ENCODE assay signal across 9 cellular contexts in the genomic region with DNA sequence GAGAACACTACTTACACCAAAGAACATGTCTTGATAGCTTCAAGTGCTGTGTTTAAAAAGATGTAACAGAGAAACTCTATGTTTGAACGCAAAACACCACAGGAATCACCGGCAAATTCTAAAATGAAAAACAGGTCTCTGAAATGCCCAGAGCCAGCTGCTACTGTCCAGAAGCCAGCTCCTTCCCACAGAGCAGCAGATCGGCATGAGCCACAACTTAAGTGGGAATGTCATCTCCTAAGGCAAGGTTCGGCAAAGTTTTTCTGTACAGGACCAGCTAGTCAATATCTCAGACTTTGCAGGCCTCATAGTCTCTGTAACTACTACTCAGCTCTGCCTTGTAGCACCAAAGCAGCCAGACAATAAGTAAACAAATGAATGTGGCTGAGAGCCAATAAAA. TPM values are rescaled to one million over a fixed set of nuclear protein-coding genes. Genes with fewer than 3 reads are reported as not detected.
A peak's percentile ranks its signal among the peaks of the same experiment; 100 is the strongest.
DNase-seq lines count a peak whose midpoint lies in the region; ATAC-seq, FAIRE-seq and TF ChIP-seq lines count a peak whose summit lies in the region.
"Had no signal": no experiment of that assay in that cellular context is flagged by ENCODE, and none has a peak within 500 bp of the region (broad histone marks: within the 10 kb centered on the region; RNA-seq: fewer than 3 reads in every experiment).

No MANE protein-coding gene starts in this region.

- 12 to 18% (median 14%) methylated on average over 4 of the region's 4 CpGs for WGBS in heart left ventricle, 4 donors
- WGBS in prostate gland, result 44% methylated on average over 4 of the region's 4 CpGs
- WGBS in lower leg skin, 2 donors, result 47 to 65% methylated on average over 4 of the region's 4 CpGs

- H3K36me3 ChIP-seq in SJSA1 (peaks cover 23% of the 10 kb centered on the region), heart left ventricle (peaks cover 0 to 7% (median 0%) of the 10 kb centered on the region in 9 donors), prostate gland (no peaks in the 10 kb centered on the region)

- peak; percentile 88 for DNase-seq in DMS 273 (lab: John Stamatoyannopoulos, UW; ENCODE audit: unreplicated experiment)
- no peak for DNase-seq in SJSA1 (ENCODE audit: low read depth in 1 of 2, low spot score in 2 of 2)
- peak in 1 of 5 donors; percentile 30 for DNase-seq in heart left ventricle
- no peak for DNase-seq in prostate gland (ENCODE audit: low spot score)
- no peak for DNase-seq in lower leg skin (ENCODE audit: low spot score in 2 of 2)
- DNase-seq in GM12891 (ENCODE audit: insufficient read length, low spot score), result no peak

- H3K4me1 ChIP-seq in SJSA1 (replicated peaks) (peaks cover 47% of the 10 kb centered on the region), heart left ventricle (peaks cover 4 to 75% (median 52%) of the 10 kb centered on the region in 12 donors), prostate gland (replicated peaks) (no peaks in the 10 kb centered on the region)

- TF ChIP-seq POLR2A in heart left ventricle (IDR thresholded peaks at IDR 0.05) (no peak), prostate gland (IDR thresholded peaks at IDR 0.05) (no peak), lower leg skin (IDR thresholded peaks at IDR 0.05) (no peak), GM12891 (IDR thresholded peaks at IDR 0.05; ENCODE audit: low read depth, low read length) (no peak)

- H3K27ac ChIP-seq in SJSA1 (peak overlapping the region; percentile 83), heart left ventricle (peak overlapping the region; percentile 75 to 97 (median 92)), prostate gland (peak overlapping the region; percentile 15 to 61)

- H3K9me3 ChIP-seq in SJSA1 (replicated peaks), result no peaks in the 10 kb centered on the region
- H3K9me3 ChIP-seq in heart left ventricle, result no peaks in the 10 kb centered on the region
- H3K9me3 ChIP-seq in prostate gland, result no peaks in the 10 kb centered on the region

- TF ChIP-seq CTCF in heart left ventricle (IDR thresholded peaks at IDR 0.05) (no peak), prostate gland (IDR thresholded peaks at IDR 0.05) (no peak), lower leg skin (IDR thresholded peaks at IDR 0.05) (no peak)

- no peaks in the 10 kb centered on the region for H3K27me3 ChIP-seq in SJSA1 (replicated peaks)
- H3K27me3 ChIP-seq in heart left ventricle, result peaks cover 0 to 6% (median 0%) of the 10 kb centered on the region in 9 donors
- no peaks in the 10 kb centered on the region for H3K27me3 ChIP-seq in prostate gland (replicated peaks; ENCODE audit: insufficient read depth)

- intact Hi-C loops in heart left ventricle (cut with DNase I) (no loop called here), prostate gland (cut with DNase I) (no loop called here), lower leg skin (cut with DNase I; ENCODE audit: low total_unique reads) (loop anchor here (5.0 kb wide), 1 partner anchor 444 kb away; no protein-coding TSS in a partner anchor)

- FAIRE-seq in GM12891 (lab: Jason Lieb, UNC), result no peak
- FAIRE-seq: H1 had no signal

- H3K4me3 ChIP-seq in SJSA1, result no peak overlapping the region
- peak overlapping the region in 11 of 12 donors; percentile 1 to 89 (median 20) for H3K4me3 ChIP-seq in heart left ventricle
- no peak overlapping the region for H3K4me3 ChIP-seq in prostate gland
- H3K4me3 ChIP-seq in lower leg skin (ENCODE audit: low read depth, poor library complexity, severe bottlenecking), result no peak overlapping the region

- ATAC-seq in heart left ventricle (peak in 3 of 4 donors; percentile 13 to 26 (median 13)), HG02938 (IDR thresholded peaks at IDR 0.05; ENCODE audit: unreplicated experiment) (no peak), HG02588 (IDR thresholded peaks at IDR 0.05; ENCODE audit: unreplicated experiment) (no peak)

TF ChIP-seq in GM12891, 5 proteins besides CTCF, POLR2A, EP300 and RAD21:
- TF ChIP-seq SPI1 (IDR thresholded peaks at IDR 0.05; ENCODE audit: low read depth, low read length) (no peak), TAF1 (IDR thresholded peaks at IDR 0.05; ENCODE audit: low read depth, low read length) (no peak), POU2F2 (IDR thresholded peaks at IDR 0.05; ENCODE audit: low read depth, low read length) (no peak), POLR2AphosphoS5 (IDR thresholded peaks at IDR 0.05; ENCODE audit: low read depth, low read length) (no peak), PAX5 (IDR thresholded peaks at IDR 0.05; ENCODE audit: insufficient read depth, low read length, severe bottlenecking) (no peak)

RNA-seq across cellular contexts. Expression of gene PLOD2, which starts 4.9 kb away (rescaled TPM):
- 109 and 129 TPM in 2 replicates for total RNA-seq in SJSA1 (2014; rRNA removed; shearing (Covaris generic))
- 10 to 100 TPM in 7 of 9 donors, 1 to 10 TPM in 2; 6.8 to 33.0 (median 17.9) TPM for total RNA-seq in heart left ventricle
- 10 to 100 TPM; 11.8 to 20.3 TPM for polyA plus RNA-seq in heart left ventricle
- total RNA-seq in prostate gland, result 10 to 100 TPM; 10.7 to 14.6 TPM
- total RNA-seq in lower leg skin, result 10 to 100 TPM in 2 of 4 donors, 1 to 10 TPM in 2; 4.4 to 11.6 (median 10.1) TPM
- polyA plus RNA-seq in GM12891 (2012; ENCODE audit: low read depth, missing spikeins), result 0.86 TPM

Comparison
In these comparisons a context has a peak if more than half of its experiments do, and no peak if none do; other contexts are left out.
1. H3K27ac ChIP-seq: peak in every context shown above with its lines; median percentile 92 in heart left ventricle; 83 in SJSA1; 38 in prostate gland.
2. H3K4me3 ChIP-seq: peak in heart left ventricle (11 of 12); none in SJSA1 (single experiment), prostate gland (0 of 2) and lower leg skin (single experiment).
3. ATAC-seq: peak in heart left ventricle (3 of 4); none in HG02938 (single experiment) and HG02588 (single experiment).